ENCODE assay signal across 1 cellular context in the genomic region with DNA sequence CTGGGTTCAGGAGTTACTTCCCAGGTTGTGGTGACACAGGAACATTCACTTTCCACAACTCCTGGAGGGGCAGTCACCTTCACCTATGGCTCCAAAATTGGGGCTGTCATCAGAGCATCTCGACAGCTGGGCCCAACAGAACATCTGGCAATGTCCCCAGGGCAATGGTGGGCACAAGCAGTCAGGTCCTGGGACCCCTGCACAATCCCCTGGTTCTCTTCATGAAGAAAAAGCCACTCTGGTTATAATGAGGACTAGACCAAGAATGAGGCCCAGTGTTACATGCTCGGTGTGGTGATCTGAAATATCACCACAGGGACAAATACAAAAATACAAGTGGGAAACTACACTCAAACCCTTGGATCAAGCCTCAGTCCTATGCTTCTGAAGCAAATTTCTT.
A peak's percentile ranks its signal among the peaks of the same experiment; 100 is the strongest.
TF ChIP-seq lines count a peak whose summit lies in the region.

No MANE protein-coding gene starts in this region.

TF ChIP-seq in K562, 482 proteins besides CTCF, POLR2A, EP300 and RAD21 (continued from another document):
- TF ChIP-seq, protein P1, sequence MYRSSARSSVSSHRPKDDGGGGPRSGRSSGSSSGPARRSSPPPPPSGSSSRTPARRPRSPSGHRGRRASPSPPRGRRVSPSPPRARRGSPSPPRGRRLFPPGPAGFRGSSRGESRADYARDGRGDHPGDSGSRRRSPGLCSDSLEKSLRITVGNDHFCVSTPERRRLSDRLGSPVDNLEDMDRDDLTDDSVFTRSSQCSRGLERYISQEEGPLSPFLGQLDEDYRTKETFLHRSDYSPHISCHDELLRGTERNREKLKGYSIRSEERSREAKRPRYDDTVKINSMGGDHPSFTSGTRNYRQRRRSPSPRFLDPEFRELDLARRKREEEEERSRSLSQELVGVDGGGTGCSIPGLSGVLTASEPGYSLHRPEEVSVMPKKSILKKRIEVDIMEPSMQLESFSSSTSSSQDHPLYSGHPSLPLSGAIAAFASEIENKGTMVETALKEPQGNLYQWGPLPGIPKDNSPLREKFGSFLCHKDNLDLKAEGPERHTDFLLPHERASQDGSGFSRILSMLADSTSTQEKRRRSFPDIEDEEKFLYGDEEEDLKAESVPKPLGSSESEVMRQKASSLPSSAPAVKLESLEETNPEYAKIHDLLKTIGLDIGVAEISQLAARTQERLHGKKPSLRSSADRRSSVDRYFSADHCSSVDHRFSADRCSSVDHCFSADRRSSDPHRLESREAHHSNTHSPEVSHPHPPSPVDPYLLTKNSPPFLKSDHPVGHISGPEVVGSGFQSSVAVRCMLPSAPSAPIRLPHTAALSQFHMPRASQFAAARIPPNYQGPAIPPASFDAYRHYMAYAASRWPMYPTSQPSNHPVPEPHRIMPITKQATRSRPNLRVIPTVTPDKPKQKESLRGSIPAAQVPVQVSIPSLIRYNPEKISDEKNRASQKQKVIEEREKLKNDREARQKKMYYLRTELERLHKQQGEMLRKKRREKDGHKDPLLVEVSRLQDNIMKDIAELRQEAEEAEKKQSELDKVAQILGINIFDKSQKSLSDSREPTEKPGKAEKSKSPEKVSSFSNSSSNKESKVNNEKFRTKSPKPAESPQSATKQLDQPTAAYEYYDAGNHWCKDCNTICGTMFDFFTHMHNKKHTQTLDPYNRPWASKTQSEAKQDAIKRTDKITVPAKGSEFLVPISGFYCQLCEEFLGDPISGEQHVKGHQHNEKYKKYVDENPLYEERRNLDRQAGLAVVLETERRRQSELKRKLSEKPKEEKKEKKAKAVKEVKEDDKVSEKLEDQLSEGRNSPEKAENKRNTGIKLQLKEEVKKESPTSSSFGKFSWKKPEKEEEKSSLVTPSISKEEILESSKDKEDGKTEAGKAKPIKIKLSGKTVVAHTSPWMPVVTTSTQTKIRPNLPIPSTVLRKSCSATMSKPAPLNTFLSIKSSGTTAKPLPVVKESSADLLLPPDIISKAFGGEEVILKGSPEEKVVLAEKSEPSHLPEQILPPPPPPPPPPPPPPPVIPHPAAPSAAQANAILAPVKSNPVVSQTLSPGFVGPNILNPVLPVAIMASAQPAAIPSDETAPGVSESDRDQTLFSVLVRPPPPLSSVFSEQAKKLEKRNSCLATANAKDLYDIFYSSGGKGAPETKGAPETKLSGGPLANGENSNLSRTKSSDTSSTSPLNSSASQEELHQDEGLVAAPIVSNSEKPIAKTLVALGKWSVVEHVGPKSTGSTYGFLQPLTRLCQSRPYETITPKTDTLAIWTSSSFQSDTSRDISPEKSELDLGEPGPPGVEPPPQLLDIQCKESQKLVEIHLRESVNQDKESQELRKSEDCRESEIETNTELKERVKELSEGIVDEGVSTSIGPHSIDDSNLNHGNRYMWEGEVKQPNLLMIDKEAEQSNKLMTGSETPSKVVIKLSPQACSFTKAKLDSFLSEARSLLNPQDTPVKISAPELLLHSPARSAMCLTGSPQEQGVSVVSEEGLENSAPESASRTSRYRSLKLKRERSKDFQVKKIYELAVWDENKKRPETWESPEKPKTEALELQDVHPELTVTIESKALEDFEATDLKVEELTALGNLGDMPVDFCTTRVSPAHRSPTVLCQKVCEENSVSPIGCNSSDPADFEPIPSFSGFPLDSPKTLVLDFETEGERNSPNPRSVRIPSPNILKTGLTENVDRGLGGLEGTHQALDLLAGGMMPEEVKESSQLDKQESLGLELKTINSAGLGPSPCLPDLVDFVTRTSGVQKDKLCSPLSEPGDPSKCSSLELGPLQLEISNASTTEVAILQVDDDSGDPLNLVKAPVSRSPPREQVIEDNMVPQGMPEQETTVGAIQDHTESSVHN (IDR thresholded peaks at IDR 0.05; ENCODE audit: borderline replicate concordance in 1 of 2, low read depth in 1 of 2): no peak
- no peak for TF ChIP-seq ZNF23 (CRISPR knock-in tag; IDR thresholded peaks at IDR 0.05)
- TF ChIP-seq SNRNP70 (optimal IDR thresholded peaks at IDR 0.05; ENCODE audit: low read depth, low read length): no peak
- TF ChIP-seq SMARCC2 (IDR thresholded peaks at IDR 0.05; ENCODE audit: low read depth): no peak
- TF ChIP-seq, protein P2, sequence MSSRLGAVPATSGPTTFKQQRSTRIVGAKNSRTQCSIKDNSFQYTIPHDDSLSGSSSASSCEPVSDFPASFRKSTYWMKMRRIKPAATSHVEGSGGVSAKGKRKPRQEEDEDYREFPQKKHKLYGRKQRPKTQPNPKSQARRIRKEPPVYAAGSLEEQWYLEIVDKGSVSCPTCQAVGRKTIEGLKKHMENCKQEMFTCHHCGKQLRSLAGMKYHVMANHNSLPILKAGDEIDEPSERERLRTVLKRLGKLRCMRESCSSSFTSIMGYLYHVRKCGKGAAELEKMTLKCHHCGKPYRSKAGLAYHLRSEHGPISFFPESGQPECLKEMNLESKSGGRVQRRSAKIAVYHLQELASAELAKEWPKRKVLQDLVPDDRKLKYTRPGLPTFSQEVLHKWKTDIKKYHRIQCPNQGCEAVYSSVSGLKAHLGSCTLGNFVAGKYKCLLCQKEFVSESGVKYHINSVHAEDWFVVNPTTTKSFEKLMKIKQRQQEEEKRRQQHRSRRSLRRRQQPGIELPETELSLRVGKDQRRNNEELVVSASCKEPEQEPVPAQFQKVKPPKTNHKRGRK (tag; IDR thresholded peaks at IDR 0.05): no peak
- TF ChIP-seq CHD1 (IDR thresholded peaks at IDR 0.05; ENCODE audit: low read length): no peak
- no peak for TF ChIP-seq ZKSCAN1 (IDR thresholded peaks at IDR 0.05; ENCODE audit: low read depth, low read length)
- no peak for TF ChIP-seq PTBP1 (IDR thresholded peaks at IDR 0.05; ENCODE audit: low read depth, low read length)
- no peak for TF ChIP-seq RBM39 (optimal IDR thresholded peaks at IDR 0.05; ENCODE audit: low read depth, low read length)
- TF ChIP-seq ARID2 (IDR thresholded peaks at IDR 0.05): no peak
- no peak for TF ChIP-seq MYNN (IDR thresholded peaks at IDR 0.05)
- peak; percentile 58 for TF ChIP-seq MYNN (CRISPR knock-in tag; IDR thresholded peaks at IDR 0.05)
- no peak for TF ChIP-seq FOXK1 (CRISPR knock-in tag; IDR thresholded peaks at IDR 0.05; ENCODE audit: borderline replicate concordance)
- no peak for TF ChIP-seq XRCC5 (IDR thresholded peaks at IDR 0.05; ENCODE audit: low read depth, low read length)
- TF ChIP-seq SOX6 (IDR thresholded peaks at IDR 0.05): no peak
- TF ChIP-seq, protein P3, sequence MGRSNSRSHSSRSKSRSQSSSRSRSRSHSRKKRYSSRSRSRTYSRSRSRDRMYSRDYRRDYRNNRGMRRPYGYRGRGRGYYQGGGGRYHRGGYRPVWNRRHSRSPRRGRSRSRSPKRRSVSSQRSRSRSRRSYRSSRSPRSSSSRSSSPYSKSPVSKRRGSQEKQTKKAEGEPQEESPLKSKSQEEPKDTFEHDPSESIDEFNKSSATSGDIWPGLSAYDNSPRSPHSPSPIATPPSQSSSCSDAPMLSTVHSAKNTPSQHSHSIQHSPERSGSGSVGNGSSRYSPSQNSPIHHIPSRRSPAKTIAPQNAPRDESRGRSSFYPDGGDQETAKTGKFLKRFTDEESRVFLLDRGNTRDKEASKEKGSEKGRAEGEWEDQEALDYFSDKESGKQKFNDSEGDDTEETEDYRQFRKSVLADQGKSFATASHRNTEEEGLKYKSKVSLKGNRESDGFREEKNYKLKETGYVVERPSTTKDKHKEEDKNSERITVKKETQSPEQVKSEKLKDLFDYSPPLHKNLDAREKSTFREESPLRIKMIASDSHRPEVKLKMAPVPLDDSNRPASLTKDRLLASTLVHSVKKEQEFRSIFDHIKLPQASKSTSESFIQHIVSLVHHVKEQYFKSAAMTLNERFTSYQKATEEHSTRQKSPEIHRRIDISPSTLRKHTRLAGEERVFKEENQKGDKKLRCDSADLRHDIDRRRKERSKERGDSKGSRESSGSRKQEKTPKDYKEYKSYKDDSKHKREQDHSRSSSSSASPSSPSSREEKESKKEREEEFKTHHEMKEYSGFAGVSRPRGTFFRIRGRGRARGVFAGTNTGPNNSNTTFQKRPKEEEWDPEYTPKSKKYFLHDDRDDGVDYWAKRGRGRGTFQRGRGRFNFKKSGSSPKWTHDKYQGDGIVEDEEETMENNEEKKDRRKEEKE (IDR thresholded peaks at IDR 0.05; ENCODE audit: borderline replicate concordance in 1 of 2, control insufficient read depth in 1 of 2, low read depth in 2 of 2, low read length in 1 of 2): no peak
